30 cellular contexts compared by ENCODE assay signal in the genomic region with DNA sequence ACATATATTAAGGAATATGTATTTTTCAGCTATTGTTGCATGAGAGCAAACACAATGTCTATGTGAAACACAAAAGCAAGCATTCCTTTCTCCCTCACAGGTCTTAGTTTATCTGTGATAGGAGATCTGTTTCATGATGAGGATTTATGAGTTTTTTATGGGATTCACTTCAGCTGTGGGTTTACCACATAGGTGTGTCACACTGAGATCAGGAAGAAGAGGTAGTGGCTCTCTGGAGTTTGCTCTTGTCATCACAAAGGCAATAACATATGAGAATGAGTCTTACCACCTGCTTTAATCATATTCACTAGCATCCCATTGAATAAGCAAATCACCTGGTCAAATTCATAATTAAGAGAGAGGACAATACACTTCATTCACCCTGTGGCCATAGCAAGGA.
"Had no signal": no experiment of that assay in that cellular context is flagged by ENCODE, and none has a peak within 500 bp of the region (broad histone marks: within the 10 kb centered on the region; RNA-seq: fewer than 3 reads in every experiment).

No MANE protein-coding gene starts in this region.

- H3K4me3 ChIP-seq: left lung, lower lobe of right lung, neural progenitor cell, skin epidermis, stomach, testis, thyroid gland, transverse colon, upper lobe of left lung, vagina had no signal

- H3K27me3 ChIP-seq: left lung, neural progenitor cell, neutrophil, stomach, testis, thyroid gland, transverse colon, upper lobe of left lung, vagina had no signal

- H3K27ac ChIP-seq: left lung, lower lobe of right lung, neural progenitor cell, neutrophil, parathyroid adenoma, skin epidermis, stomach, testis, thyroid gland, transverse colon, upper lobe of left lung, vagina had no signal

- ATAC-seq: left cardiac atrium; left lung; lower lobe of right lung; natural killer cell; right cardiac atrium; sciatic nerve; stimulated activated naive B cell treated with anti-CD40 and anti-IgM and Interleukin-4, amounts not matched to agents 10 μg/mL and 1 μg/mL and 100 μg/mL, for 72 hours; stimulated activated naive CD8-positive, alpha-beta T cell treated with anti-CD3 and anti-CD28 coated beads, Interleukin-15, Interleukin-2, amounts not matched to agents 100 U/mL and 50 U/mL, for 24 hours had no signal

- DNase-seq: hippocampal formation; kidney glomerular epithelial cell; left cardiac atrium; left lung; lower lobe of right lung; mammary epithelial cell; mesenchymal stem cell; naive B cell; natural killer cell; nephron progenitor cell; occipital lobe; retina; right cardiac atrium; stimulated activated CD4-positive, alpha-beta T cell treated with anti-CD3 and anti-CD28 coated beads, Interleukin-12 subunit alpha, Interleukin-12 subunit beta, amount 100 ng/mL, for 4 hours; stimulated activated CD4-positive, alpha-beta T cell treated with anti-CD3 and anti-CD28 coated beads, Interleukin-15, amount 100 ng/mL, for 24 hours; stimulated activated CD4-positive, alpha-beta T cell treated with anti-CD3 and anti-CD28 coated beads, Interleukin-2, amount 100 ng/mL, for 24 hours; stimulated activated CD4-positive, alpha-beta T cell treated with anti-CD3 and anti-CD28 coated beads, Interleukin-4, amount 100 ng/mL, for 1 hour; stimulated activated naive B cell treated with anti-CD40 and anti-IgM and Interleukin-4, amounts not matched to agents 10 μg/mL and 1 μg/mL and 100 μg/mL, for 72 hours; stimulated activated naive CD8-positive, alpha-beta T cell treated with anti-CD3 and anti-CD28 coated beads, Interleukin-15, Interleukin-2, amounts not matched to agents 100 U/mL and 50 U/mL, for 24 hours; stomach; testis; thyroid gland; transverse colon; upper lobe of left lung had no signal

- H3K4me1 ChIP-seq: left lung, lower lobe of right lung, neural progenitor cell, parathyroid adenoma, stomach, testis, thyroid gland, transverse colon, upper lobe of left lung, vagina had no signal

- H3K79me2 ChIP-seq: parathyroid adenoma had no signal

- H3K9me3 ChIP-seq: lower lobe of right lung, neutrophil, testis, thyroid gland, transverse colon, upper lobe of left lung, vagina had no signal

- H2AFZ ChIP-seq: neural progenitor cell, parathyroid adenoma had no signal

- H3K36me3 ChIP-seq: left lung, lower lobe of right lung, neural progenitor cell, neutrophil, stomach, thyroid gland, transverse colon, upper lobe of left lung, vagina had no signal

- H3K4me2 ChIP-seq: neural progenitor cell had no signal

- H3K9ac ChIP-seq: neural progenitor cell, parathyroid adenoma had no signal
